In genomic region chr3:48997714-48998637, GRCh38 we compare ENCODE assay signal across 16 cellular contexts. TPM values are rescaled to one million over a fixed set of nuclear protein-coding genes. Genes with fewer than 3 reads are reported as not detected.
DNase-seq lines count a peak whose midpoint lies in the region.
"Had no signal": no experiment of that assay in that cellular context is flagged by ENCODE, and none has a peak within 500 bp of the region (broad histone marks: within the 10 kb centered on the region; RNA-seq: fewer than 3 reads in every experiment).

No MANE protein-coding gene starts in this region.

- H3K4me3 ChIP-seq in neuronal stem cell (ENCODE audit: low read length in 2 of 2) = no peak overlapping the region
- H3K4me3 ChIP-seq: smooth muscle cell, transverse colon had no signal

- no peak overlapping the region for H2BK120ac ChIP-seq in neuronal stem cell (ENCODE audit: low read depth, low read length)

- H3K4me1 ChIP-seq in neuronal stem cell (ENCODE audit: control insufficient read depth in 2 of 2, insufficient read depth in 1 of 2, low read depth in 1 of 2, low read length in 2 of 2) = peaks cover 20 to 27% of the 10 kb centered on the region in 2 donors
- H3K4me1 ChIP-seq: transverse colon had no signal

- H3K9ac ChIP-seq in neuronal stem cell (ENCODE audit: low read depth, low read length, poor library complexity) = peak overlapping the region; percentile 78

- H3K27me3 ChIP-seq in neuronal stem cell (ENCODE audit: control insufficient read depth in 3 of 3, insufficient read depth in 3 of 3, low read depth in 1 of 3, low read length in 3 of 3) = no peaks in the 10 kb centered on the region
- H3K27me3 ChIP-seq: neutrophil, transverse colon had no signal

- H3K23ac ChIP-seq in neuronal stem cell (ENCODE audit: low read depth, low read length, poor library complexity) = peak overlapping the region; percentile 69

- no peak overlapping the region for H3K4ac ChIP-seq in neuronal stem cell (ENCODE audit: low read length)

- no peak overlapping the region for H2AFZ ChIP-seq in neuronal stem cell (ENCODE audit: low read length)

- H2BK5ac ChIP-seq in neuronal stem cell (ENCODE audit: low read length) = no peak overlapping the region

- H4K8ac ChIP-seq in neuronal stem cell (ENCODE audit: low read depth, low read length) = peak overlapping the region; percentile 75

- H3K4me2 ChIP-seq in neuronal stem cell (ENCODE audit: insufficient read depth, low read length, poor library complexity, severe bottlenecking) = no peak overlapping the region
- H3K4me2 ChIP-seq: smooth muscle cell had no signal

- no peaks in the 10 kb centered on the region for H3K9me3 ChIP-seq in neuronal stem cell (replicated peaks in 1 of 2; ENCODE audit: control insufficient read depth in 2 of 2, insufficient read depth in 1 of 2, low read depth in 1 of 2, low read length in 2 of 2)
- H3K9me3 ChIP-seq: neutrophil, transverse colon had no signal

- no peak overlapping the region for H3K14ac ChIP-seq in neuronal stem cell (ENCODE audit: low read length)

- peak overlapping the region; percentile 64 for H2AK5ac ChIP-seq in neuronal stem cell (ENCODE audit: low read depth, low read length)

- no peak overlapping the region for H2BK12ac ChIP-seq in neuronal stem cell (ENCODE audit: low read length)

- peak; percentile 58 for DNase-seq in DMS 273 (lab: John Stamatoyannopoulos, UW; ENCODE audit: unreplicated experiment)
- no peak for DNase-seq in DMS 273 treated with DMSO at 0.1 percent for 48 hours (lab: John Stamatoyannopoulos, UW)
- peak; percentile 16 for DNase-seq in NCI-H2196 treated with DMSO at 0.1 percent for 48 hours (lab: John Stamatoyannopoulos, UW; ENCODE audit: unreplicated experiment)
- peak; percentile 48 for DNase-seq in cerebellar cortex (ENCODE audit: low spot score)
- no peak for DNase-seq in neuronal stem cell (ENCODE audit: low spot score)
- DNase-seq in HUDEP-2 (lab: John Stamatoyannopoulos, UW; ENCODE audit: unreplicated experiment in 76 of 76) = no peak
- no peak for DNase-seq in activated naive CD4-positive, alpha-beta T cell treated with Interleukin-2 at 50 U/mL for 16 hours
- no peak for DNase-seq in glomerular visceral epithelial cell (ENCODE audit: extremely low spot score)
- DNase-seq: Calu3, KG1, NCI-H2171 treated with DMSO at 0.1 percent for 48 hours, T-helper 17 cell, transverse colon had no signal

- no peak overlapping the region for H2BK15ac ChIP-seq in neuronal stem cell (ENCODE audit: low read length)

- WGBS in neuronal stem cell (ENCODE audit: extremely low coverage in 2 of 2, insufficient read length in 2 of 2, insufficient replicate concordance in 1 of 2), 2 donors = no CpG with 5 or more reads among the region's 20 CpGs

- no peaks in the 10 kb centered on the region for H3K79me1 ChIP-seq in neuronal stem cell (ENCODE audit: low read depth, low read length)

- H3K36me3 ChIP-seq in neuronal stem cell (replicated peaks in 1 of 2; ENCODE audit: control insufficient read depth in 2 of 2, insufficient read depth in 2 of 2, low read length in 2 of 2) = peaks cover 4 to 22% of the 10 kb centered on the region in 2 donors
- H3K36me3 ChIP-seq: neutrophil, transverse colon had no signal

- H3K18ac ChIP-seq in neuronal stem cell (ENCODE audit: low read length) = peak overlapping the region; percentile 49

- no peak overlapping the region for H4K91ac ChIP-seq in neuronal stem cell (ENCODE audit: low read depth, low read length, poor library complexity)

- peak overlapping the region; percentile 11 for H3K27ac ChIP-seq in neuronal stem cell (replicated peaks; ENCODE audit: low read length)
- H3K27ac ChIP-seq: 22Rv1, neutrophil, transverse colon had no signal

RNA-seq across cellular contexts. Expression of gene P4HTM, which starts 7.9 kb away (rescaled TPM):
- 29.0 TPM for polyA plus RNA-seq in neuronal stem cell (2013, experiment 1 of 2)
- polyA plus RNA-seq in neuronal stem cell (2013, experiment 2 of 2) = 25.5 TPM

RNA-seq across cellular contexts. Expression of gene WDR6, which starts 9.2 kb away (rescaled TPM):
- polyA plus RNA-seq in neuronal stem cell (2013, experiment 1 of 2) = 80.4 TPM
- polyA plus RNA-seq in neuronal stem cell (2013, experiment 2 of 2) = 80.3 TPM

RNA-seq across cellular contexts. Expression of gene DALRD3, which starts 20.4 kb away (rescaled TPM):
- 39.9 TPM for polyA plus RNA-seq in neuronal stem cell (2013, experiment 1 of 2)
- 41.4 TPM for polyA plus RNA-seq in neuronal stem cell (2013, experiment 2 of 2)

RNA-seq across cellular contexts. Expression of gene NDUFAF3, which starts 23.9 kb away (rescaled TPM):
- 57.2 TPM for polyA plus RNA-seq in neuronal stem cell (2013, experiment 1 of 2)
- 56.0 TPM for polyA plus RNA-seq in neuronal stem cell (2013, experiment 2 of 2)

RNA-seq across cellular contexts. Expression of gene IMPDH2, which starts 31.2 kb away (rescaled TPM):
- polyA plus RNA-seq in neuronal stem cell (2013, experiment 1 of 2) = 290 TPM
- polyA plus RNA-seq in neuronal stem cell (2013, experiment 2 of 2) = 282 TPM

Comparison
In these comparisons a context has a peak if more than half of its experiments do, and no peak if none do; other contexts are left out.
1. DNase-seq: peak in DMS 273 (single experiment), NCI-H2196 treated with DMSO at 0.1 percent for 48 hours (single experiment) and cerebellar cortex (single experiment); none in DMS 273 treated with DMSO at 0.1 percent for 48 hours (single experiment), neuronal stem cell (single experiment), HUDEP-2 (0 of 76), activated naive CD4-positive, alpha-beta T cell treated with Interleukin-2 at 50 U/mL for 16 hours (single experiment) and glomerular visceral epithelial cell (single experiment).